ENCODE assay signal across 8 cellular contexts in genomic region chr7:69412331-69413146, GRCh38.
DNase-seq lines count a peak whose midpoint lies in the region; ATAC-seq and TF ChIP-seq lines count a peak whose summit lies in the region.

No MANE protein-coding gene starts in this region.

- DNase-seq in GM04503 (ENCODE audit: low read depth) (peak; percentile 55), H4 (ENCODE audit: low spot score) (peak; percentile 98), RKO (ENCODE audit: low spot score) (peak; percentile 34), iPS-NIHi7 (ENCODE audit: extremely low spot score) (peak; percentile 48), nephron progenitor cell (no peak), cerebellar nuclear complex (lab: John Stamatoyannopoulos, UW) (no peak), NCI-H1436 (lab: John Stamatoyannopoulos, UW) (no peak)

- H3K27ac Mint-ChIP-seq in nephron progenitor cell, result no peak overlapping the region

- peaks cover 6% of the 10 kb centered on the region for H3K27me3 Mint-ChIP-seq in nephron progenitor cell (ENCODE audit: low read depth, poor library complexity)

- H3K4me3 Mint-ChIP-seq in nephron progenitor cell, result no peak overlapping the region

- H3K9me3 Mint-ChIP-seq in nephron progenitor cell, result peaks cover 17% of the 10 kb centered on the region

- H3K36me3 Mint-ChIP-seq in nephron progenitor cell (ENCODE audit: low read depth), result peaks cover under 1% of the 10 kb centered on the region

- peaks cover 22% of the 10 kb centered on the region for H3K4me1 Mint-ChIP-seq in nephron progenitor cell

- no peak for TF ChIP-seq CTCF in nephron progenitor cell (IDR thresholded peaks at IDR 0.05)

- ATAC-seq in HG02973 (IDR thresholded peaks at IDR 0.05; ENCODE audit: unreplicated experiment), result no peak

Comparison
In these comparisons a context has a peak if more than half of its experiments do, and no peak if none do; other contexts are left out.
1. DNase-seq: peak in GM04503 (single experiment), H4 (single experiment), RKO (single experiment) and iPS-NIHi7 (single experiment); none in nephron progenitor cell (single experiment), cerebellar nuclear complex (0 of 2) and NCI-H1436 (single experiment).